19 cellular contexts compared by ENCODE assay signal in genomic region chr3:64551697-64552096, GRCh38.
"Had no signal": no experiment of that assay in that cellular context is flagged by ENCODE, and none has a peak within 500 bp of the region (broad histone marks: within the 10 kb centered on the region; RNA-seq: fewer than 3 reads in every experiment).

No MANE protein-coding gene starts in this region.

- DNase-seq: activated CD4-positive, alpha-beta T cell treated with anti-CD3 and anti-CD28 coated beads for 1 hour; activated CD8-positive, alpha-beta memory T cell treated with anti-CD3 and anti-CD28 coated beads for 24 hours; activated CD8-positive, alpha-beta memory T cell treated with anti-CD3 and anti-CD28 coated beads, Interleukin-2, amount 50 U/mL, for 48 hours; activated effector memory CD4-positive, alpha-beta T cell treated with Interleukin-2 at 50 U/mL for 16 hours; activated T-cell treated with anti-CD3 and anti-CD28 coated beads, Interleukin-2, amount 50 U/mL, for 48 hours; mucosa of descending colon; naive thymus-derived CD8-positive, alpha-beta T cell; pancreas; stimulated activated naive B cell treated with anti-CD40 and anti-IgM and Interleukin-4, amounts not matched to agents 10 μg/mL and 1 μg/mL and 100 μg/mL, for 72 hours; substantia nigra; T1000; uterus had no signal

- H3K27ac ChIP-seq: breast epithelium, coronary artery, neutrophil, pancreas, uterus had no signal

- H3K4me1 ChIP-seq: breast epithelium had no signal

- H3K4me1 Mint-ChIP-seq: activated naive CD4-positive, alpha-beta T cell treated with anti-CD3 and anti-CD28 coated beads, Interleukin-2, amount 50 U/mL, for 24 hours; memory B cell; naive thymus-derived CD8-positive, alpha-beta T cell; stimulated activated naive B cell treated with anti-CD40 and anti-IgM and Interleukin-4, amounts not matched to agents 10 μg/mL and 1 μg/mL and 100 μg/mL, for 72 hours had no signal

- H3K4me3 Mint-ChIP-seq: activated naive CD4-positive, alpha-beta T cell treated with anti-CD3 and anti-CD28 coated beads, Interleukin-2, amount 50 U/mL, for 24 hours; memory B cell; naive thymus-derived CD8-positive, alpha-beta T cell; stimulated activated naive B cell treated with anti-CD40 and anti-IgM and Interleukin-4, amounts not matched to agents 10 μg/mL and 1 μg/mL and 100 μg/mL, for 72 hours had no signal

- H3K9me3 Mint-ChIP-seq: activated naive CD4-positive, alpha-beta T cell treated with anti-CD3 and anti-CD28 coated beads, Interleukin-2, amount 50 U/mL, for 24 hours had no signal

- H3K27ac Mint-ChIP-seq: activated naive CD4-positive, alpha-beta T cell treated with anti-CD3 and anti-CD28 coated beads, Interleukin-2, amount 50 U/mL, for 24 hours; memory B cell; stimulated activated naive B cell treated with anti-CD40 and anti-IgM and Interleukin-4, amounts not matched to agents 10 μg/mL and 1 μg/mL and 100 μg/mL, for 72 hours had no signal

- H3K9me3 ChIP-seq: ascending aorta, breast epithelium, mucosa of descending colon, neutrophil, pancreas, tibial nerve, uterus had no signal

- H3K4me3 ChIP-seq: ascending aorta, breast epithelium, coronary artery, mucosa of descending colon, pancreas, tibial nerve, uterus had no signal

- H3K27me3 ChIP-seq: ascending aorta, breast epithelium, neutrophil, pancreas, tibial nerve, uterus had no signal

- H3K36me3 ChIP-seq: breast epithelium, neutrophil, uterus had no signal

- H3K36me3 Mint-ChIP-seq: activated naive CD4-positive, alpha-beta T cell treated with anti-CD3 and anti-CD28 coated beads, Interleukin-2, amount 50 U/mL, for 24 hours; memory B cell; naive thymus-derived CD8-positive, alpha-beta T cell; stimulated activated naive B cell treated with anti-CD40 and anti-IgM and Interleukin-4, amounts not matched to agents 10 μg/mL and 1 μg/mL and 100 μg/mL, for 72 hours had no signal
